In the genomic region with DNA sequence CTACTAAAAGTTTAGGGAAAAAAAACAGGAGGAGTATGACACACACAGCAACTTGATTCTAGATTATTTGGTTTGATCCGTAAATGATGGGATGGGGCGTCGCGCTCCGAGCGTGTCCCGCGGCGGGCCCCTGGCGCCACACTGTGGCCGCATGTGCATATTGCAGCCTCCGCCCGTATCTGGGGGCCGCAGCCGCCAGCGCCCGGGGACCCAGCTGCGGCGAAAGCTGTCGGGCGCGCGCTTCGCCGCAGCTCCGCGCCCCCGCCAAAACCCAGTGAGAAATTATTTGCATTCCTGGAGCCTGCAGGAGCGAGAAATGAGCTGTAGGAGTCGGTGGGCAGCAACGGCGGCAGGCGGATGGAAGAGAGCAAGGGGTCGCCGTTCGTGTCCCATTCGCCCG, we compare ENCODE assay signal across 8 cellular contexts.
DNase-seq lines count a peak whose midpoint lies in the region; ATAC-seq and TF ChIP-seq lines count a peak whose summit lies in the region.
"Not testable (repeated sequence)": the region's sequence is repeated elsewhere in the genome, so short reads cannot be mapped to it uniquely, and the experiment has no call there.

No MANE protein-coding gene starts in this region.

- H3K36me3 Mint-ChIP-seq in T-helper 1 cell treated with Interleukin-12 subunit alpha and Interleukin-12 subunit beta and Interleukin-4 antibody, amounts not matched to agents 30 μg/mL and 1 μg/mL, for 36 hours (ENCODE audit: low read depth); nephron progenitor cell (ENCODE audit: low read depth): not testable (repeated sequence)

- peak; percentile 11 for TF ChIP-seq CTCF in GM10248 (IDR thresholded peaks at IDR 0.05; ENCODE audit: control extremely low read depth, extremely low read depth, low read depth, missing control alignments)
- TF ChIP-seq CTCF in esophagus muscularis mucosa (IDR thresholded peaks at IDR 0.05) = peak in 2 of 3 experiments; percentile 18 to 32
- peak; percentile 35 for TF ChIP-seq CTCF in nephron progenitor cell (IDR thresholded peaks at IDR 0.05)

- peak overlapping the region; percentile 57 for H3K4me3 Mint-ChIP-seq in T-helper 1 cell treated with Interleukin-12 subunit alpha and Interleukin-12 subunit beta and Interleukin-4 antibody, amounts not matched to agents 30 μg/mL and 1 μg/mL, for 36 hours
- H3K4me3 Mint-ChIP-seq in nephron progenitor cell = peak overlapping the region; percentile 74

- CTCF ChIA-PET in GM10248 (lab: Yijun Ruan, JAX) = not testable (repeated sequence)

- no CpG with 5 or more reads among the region's 38 CpGs for WGBS in esophagus muscularis mucosa

- not testable (repeated sequence) for H3K9me3 ChIP-seq in esophagus muscularis mucosa

- H3K27ac ChIP-seq in esophagus muscularis mucosa (replicated peaks in 1 of 4) = peak overlapping the region in 3 of 4 donors; percentile 26 to 70 (median 63)

- DNase-seq in GM10248 (ENCODE audit: extremely low spot score); esophagus muscularis mucosa (ENCODE audit: extremely low spot score): not testable (repeated sequence)
- peak; percentile 22 for DNase-seq in activated T-helper 9 cell treated with anti-CD3 and anti-CD28 coated beads, Interleukin-2, amount 50 U/mL, for 16 hours (ENCODE audit: low read depth)
- peak; percentile 52 for DNase-seq in nephron progenitor cell
- DNase-seq in stimulated activated CD8-positive, alpha-beta memory T cell treated with anti-CD3 and anti-CD28 coated beads, Interleukin-4, amount 100 ng/mL, for 24 hours (ENCODE audit: low read depth) = peak; percentile 22

- H3K36me3 ChIP-seq in esophagus muscularis mucosa = not testable (repeated sequence)

- H3K4me1 ChIP-seq in esophagus muscularis mucosa = not testable (repeated sequence)

- intact Hi-C loops in esophagus muscularis mucosa (cut with DNase I) = not testable (repeated sequence)

- POLR2A ChIA-PET in GM10248 (lab: Yijun Ruan, JAX) = not testable (repeated sequence)

- H3K9me3 Mint-ChIP-seq in T-helper 1 cell treated with Interleukin-12 subunit alpha and Interleukin-12 subunit beta and Interleukin-4 antibody, amounts not matched to agents 30 μg/mL and 1 μg/mL, for 36 hours; nephron progenitor cell: not testable (repeated sequence)

- TF ChIP-seq POLR2A in esophagus muscularis mucosa (IDR thresholded peaks at IDR 0.05; ENCODE audit: low read depth) = not testable (repeated sequence)

- TF ChIP-seq EP300 in esophagus muscularis mucosa (IDR thresholded peaks at IDR 0.05) = not testable (repeated sequence)

- ATAC-seq in GM21526 (IDR thresholded peaks at IDR 0.05; ENCODE audit: low FRiP score, unreplicated experiment) (peak; percentile 81), HG03108 (IDR thresholded peaks at IDR 0.05; ENCODE audit: unreplicated experiment) (peak; percentile 82)

- not testable (repeated sequence) for H3K27me3 ChIP-seq in esophagus muscularis mucosa

- H3K27ac Mint-ChIP-seq in T-helper 1 cell treated with Interleukin-12 subunit alpha and Interleukin-12 subunit beta and Interleukin-4 antibody, amounts not matched to agents 30 μg/mL and 1 μg/mL, for 36 hours; nephron progenitor cell: not testable (repeated sequence)

- peak overlapping the region; percentile 35 to 59 (median 46) for H3K4me3 ChIP-seq in esophagus muscularis mucosa

- H3K27me3 Mint-ChIP-seq in T-helper 1 cell treated with Interleukin-12 subunit alpha and Interleukin-12 subunit beta and Interleukin-4 antibody, amounts not matched to agents 30 μg/mL and 1 μg/mL, for 36 hours (ENCODE audit: low read depth); nephron progenitor cell (ENCODE audit: low read depth, poor library complexity): not testable (repeated sequence)

- H3K4me1 Mint-ChIP-seq in T-helper 1 cell treated with Interleukin-12 subunit alpha and Interleukin-12 subunit beta and Interleukin-4 antibody, amounts not matched to agents 30 μg/mL and 1 μg/mL, for 36 hours (ENCODE audit: low read depth); nephron progenitor cell: not testable (repeated sequence)
